9 cellular contexts compared by ENCODE assay signal in the genomic region with DNA sequence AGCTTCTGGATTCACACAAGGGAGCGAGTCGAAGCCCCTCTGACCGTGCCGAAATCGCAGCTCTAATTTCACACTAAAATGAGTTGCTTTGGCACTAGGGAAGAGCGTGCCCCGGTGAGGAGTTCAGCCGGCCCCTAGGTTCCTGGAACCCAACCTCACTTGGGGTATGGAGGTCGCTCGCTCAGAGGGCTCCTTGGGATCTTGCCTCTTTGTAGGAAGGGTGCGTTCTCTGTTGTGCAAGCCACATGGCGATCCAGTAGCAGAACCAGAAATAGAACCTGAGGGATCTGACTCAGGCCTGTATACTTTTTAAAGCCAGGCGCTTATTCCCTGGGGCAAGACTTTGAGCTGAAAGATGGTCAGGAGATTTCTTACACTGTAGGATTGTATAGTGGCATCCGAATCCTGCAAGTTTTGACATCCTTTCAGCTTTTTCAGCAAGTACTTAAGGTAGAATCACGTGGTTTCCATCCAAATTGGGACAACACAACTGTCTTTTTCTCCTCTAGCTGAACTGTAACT. TPM values are rescaled to one million over a fixed set of nuclear protein-coding genes. Genes with fewer than 3 reads are reported as not detected.
DNase-seq lines count a peak whose midpoint lies in the region; ATAC-seq lines count a peak whose summit lies in the region.
"Had no signal": no experiment of that assay in that cellular context is flagged by ENCODE, and none has a peak within 500 bp of the region (broad histone marks: within the 10 kb centered on the region; RNA-seq: fewer than 3 reads in every experiment).

No MANE protein-coding gene starts in this region.

- H3K4me1 ChIP-seq in thymus (ENCODE audit: control insufficient read depth, insufficient read depth, low read length), result peaks cover 15% of the 10 kb centered on the region
- H3K4me1 ChIP-seq: foreskin keratinocyte had no signal

- no peaks in the 10 kb centered on the region for H3K36me3 ChIP-seq in thymus (ENCODE audit: control insufficient read depth, insufficient read depth)

- 71% methylated on average over 15 of the region's 15 CpGs for WGBS in thymus

- no peaks in the 10 kb centered on the region for H3K9me3 Mint-ChIP-seq in activated naive CD4-positive, alpha-beta T cell treated with anti-CD3 and anti-CD28 coated beads, Interleukin-2, amount 50 U/mL, for 72 hours

- H3K27me3 ChIP-seq in layer of hippocampus (ENCODE audit: control insufficient read depth, insufficient read depth, low read length) (no peaks in the 10 kb centered on the region), thymus (ENCODE audit: control insufficient read depth, insufficient read depth) (no peaks in the 10 kb centered on the region)
- H3K27me3 ChIP-seq: foreskin keratinocyte had no signal

- no peaks in the 10 kb centered on the region for H3K9me3 ChIP-seq in thymus (ENCODE audit: control insufficient read depth)

- H3K27ac Mint-ChIP-seq in activated naive CD4-positive, alpha-beta T cell treated with anti-CD3 and anti-CD28 coated beads, Interleukin-2, amount 50 U/mL, for 72 hours, result peak overlapping the region in 1 of 2 donors; percentile 83

- H3K4me3 ChIP-seq in thymus (ENCODE audit: low read length), result peak overlapping the region; percentile 96

- peaks cover 4 to 23% of the 10 kb centered on the region in 2 donors for H3K36me3 Mint-ChIP-seq in activated naive CD4-positive, alpha-beta T cell treated with anti-CD3 and anti-CD28 coated beads, Interleukin-2, amount 50 U/mL, for 72 hours

- H3K27ac ChIP-seq in angular gyrus (ENCODE audit: low read depth, low read length) (peak overlapping the region; percentile 97), layer of hippocampus (ENCODE audit: low read depth, low read length) (peak overlapping the region; percentile 98), thymus (ENCODE audit: low read depth) (no peak overlapping the region)

- peak; percentile 4 for DNase-seq in activated naive CD4-positive, alpha-beta T cell treated with Interleukin-2 at 50 U/mL for 16 hours
- no peak for DNase-seq in activated naive CD4-positive, alpha-beta T cell treated with anti-CD3 and anti-CD28 coated beads, Interleukin-2, amount 50 U/mL, for 72 hours (ENCODE audit: low spot score in 2 of 2)
- DNase-seq in AML-193 (lab: John Stamatoyannopoulos, UW) (no peak), NCI-H510A (lab: John Stamatoyannopoulos, UW) (no peak)

- no peak for ATAC-seq in activated naive CD4-positive, alpha-beta T cell treated with anti-CD3 and anti-CD28 coated beads, Interleukin-2, amount 50 U/mL, for 72 hours
- ATAC-seq in GM19023 (IDR thresholded peaks at IDR 0.05; ENCODE audit: unreplicated experiment), result no peak

RNA-seq across cellular contexts. Expression of gene RALGAPA2, which starts 0.9 kb away (rescaled TPM):
- 10 to 100 TPM; 24.9 to 33.1 TPM for total RNA-seq in activated naive CD4-positive, alpha-beta T cell treated with anti-CD3 and anti-CD28 coated beads, Interleukin-2, amount 50 U/mL, for 72 hours
- polyA plus RNA-seq in thymus, result 9.0 TPM
